Comparison of ENCODE assay signal across 19 cellular contexts in the genomic region with DNA sequence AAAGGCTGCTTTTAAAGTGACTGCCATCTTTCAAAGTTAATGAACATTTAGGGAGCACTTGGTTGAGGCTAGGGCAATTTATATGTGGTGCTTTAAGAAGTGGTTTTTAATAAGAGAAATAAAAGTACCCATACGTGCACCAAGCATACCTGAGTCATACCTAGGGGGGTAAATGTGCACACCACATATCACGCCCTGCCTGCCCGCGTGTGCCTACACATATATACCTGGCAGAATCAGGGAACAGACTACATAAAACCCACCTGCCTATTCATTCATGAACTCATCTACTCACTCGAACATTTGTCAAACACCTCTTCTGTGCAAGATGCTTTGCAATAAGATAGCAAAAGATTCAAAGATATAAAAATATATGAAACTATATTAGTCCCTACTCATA.
"Had no signal": no experiment of that assay in that cellular context is flagged by ENCODE, and none has a peak within 500 bp of the region (broad histone marks: within the 10 kb centered on the region; RNA-seq: fewer than 3 reads in every experiment).

No MANE protein-coding gene starts in this region.

- ATAC-seq: HepG2 had no signal

- DNase-seq: IMR-90, Kasumi-1, KG1, MM.1S, NCI-H1105, NCI-H1417 treated with DMSO at 0.1 percent for 48 hours, NCI-H146, NCI-H1694 treated with DMSO at 0.1 percent for 48 hours, NCI-H1930, NCI-H2081, NCI-H2107, NCI-H2227 treated with DMSO at 0.1 percent for 48 hours, NCI-H524, NCI-H774, Right ventricle myocardium superior, RPMI8226, SIG-M5, SK-N-SH had no signal

- H3K9me3 ChIP-seq: SK-N-SH had no signal
